ENCODE assay signal across 9 cellular contexts in the genomic region with DNA sequence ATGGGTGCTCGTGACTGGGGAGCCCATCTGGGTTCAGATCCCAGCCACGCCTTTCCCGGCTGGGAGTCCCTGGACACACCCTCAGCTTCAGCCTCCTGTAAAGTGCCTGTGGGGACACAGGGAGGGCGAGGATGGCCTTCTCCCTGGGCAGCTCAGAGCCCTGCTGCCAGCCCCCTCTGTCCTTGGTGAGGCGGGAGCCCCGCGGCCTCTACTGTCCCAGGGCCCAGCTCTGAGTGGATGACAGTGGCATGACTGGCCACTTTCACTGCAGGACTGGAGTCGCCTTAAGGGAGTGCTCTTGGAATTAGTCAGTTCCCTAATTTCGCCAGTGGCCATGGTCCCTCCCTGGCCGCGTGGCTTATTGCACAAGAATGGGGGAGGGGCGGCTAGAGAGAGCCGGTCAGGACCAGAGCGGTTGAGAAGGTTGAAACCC. TPM values are rescaled to one million over a fixed set of nuclear protein-coding genes. Genes with fewer than 3 reads are reported as not detected.
A peak's percentile ranks its signal among the peaks of the same experiment; 100 is the strongest.
DNase-seq lines count a peak whose midpoint lies in the region; ATAC-seq, FAIRE-seq and TF ChIP-seq lines count a peak whose summit lies in the region.
"Had no signal": no experiment of that assay in that cellular context is flagged by ENCODE, and none has a peak within 500 bp of the region (broad histone marks: within the 10 kb centered on the region; RNA-seq: fewer than 3 reads in every experiment).

No MANE protein-coding gene starts in this region.

- H3K4me1 ChIP-seq in HepG2 (ENCODE audit: insufficient read depth, low read length) (peaks cover 73% of the 10 kb centered on the region), tibial nerve (peaks cover 0 to 72% (median 55%) of the 10 kb centered on the region in 4 donors)

- TF ChIP-seq POLR2A in HepG2 (IDR thresholded peaks at IDR 0.05; ENCODE audit: insufficient read depth in 1 of 2, low read depth in 2 of 2, low read length in 2 of 2): no peak
- no peak for TF ChIP-seq POLR2A in tibial nerve (IDR thresholded peaks at IDR 0.05)

- no peak overlapping the region for H3K4me2 ChIP-seq in HepG2 (ENCODE audit: low read depth, low read length)

- no TSS peak for BruUV-seq in HepG2 (replicated peaks; lab: Mats Ljungman, UMichigan)

- H4K20me1 ChIP-seq in HepG2 (ENCODE audit: insufficient read depth, low read length): peaks cover 37% of the 10 kb centered on the region; the same call in 1 of the 2 replicates

- H3K9ac ChIP-seq in HepG2 (ENCODE audit: insufficient read depth, low read depth, low read length): no peak overlapping the region
- H3K9ac ChIP-seq: parathyroid adenoma had no signal

- TF ChIP-seq EP300 in HepG2 (IDR thresholded peaks at IDR 0.05; ENCODE audit: low read depth in 2 of 2, low read length in 2 of 2): no peak
- no peak for TF ChIP-seq EP300 in HepG2 (CRISPR knock-in tag; IDR thresholded peaks at IDR 0.05; ENCODE audit: borderline replicate concordance)
- peak in 1 of 2 donors; percentile 84 for TF ChIP-seq EP300 in tibial nerve (IDR thresholded peaks at IDR 0.05)

- CTCF ChIA-PET in HepG2 (lab: Yijun Ruan, JAX; ENCODE audit: low intra/inter-chr PET ratio, low total read pairs): no interaction called here

- ATAC-seq in HepG2: peak; percentile 5
- ATAC-seq in HG03139 (IDR thresholded peaks at IDR 0.05; ENCODE audit: unreplicated experiment): no peak
- ATAC-seq in HG03442 (IDR thresholded peaks at IDR 0.05; ENCODE audit: unreplicated experiment): no peak
- ATAC-seq in HG02970 (IDR thresholded peaks at IDR 0.05; ENCODE audit: low FRiP score, unreplicated experiment): no peak

- WGBS in HepG2 (ENCODE audit: low lambda C conversion rate): 75% methylated on average over 6 of the region's 14 CpGs
- 47 to 59% methylated on average over 10 to 13 of the region's 14 CpGs for WGBS in tibial nerve, 2 donors

- no peaks in the 10 kb centered on the region for H3K9me3 ChIP-seq in HepG2 (ENCODE audit: low read length)
- H3K9me3 ChIP-seq in tibial nerve: no peaks in the 10 kb centered on the region

- peaks cover 49% of the 10 kb centered on the region for H3K79me2 ChIP-seq in HepG2 (ENCODE audit: insufficient read depth, low read length)

- intact Hi-C loops in HepG2 (cut with micrococcal nuclease; ENCODE audit: unreplicated experiment): no loop called here

- POLR2A ChIA-PET in HepG2 (lab: Yijun Ruan, JAX): interaction anchor here (0.9 kb wide), 1 partner anchor 72 kb away, joined by 3 read pairs; no protein-coding TSS in a partner anchor

- peak; percentile 81 for DNase-seq in M059J (ENCODE audit: low read depth)
- peak; percentile 57 to 81 for DNase-seq in cardiac fibroblast (ENCODE audit: low read depth in 2 of 2)
- DNase-seq in HepG2 (ENCODE audit: low spot score): peak; percentile 30
- DNase-seq in tibial nerve (ENCODE audit: low spot score in 2 of 2): peak; percentile 64 to 87
- DNase-seq in stimulated activated CD4-positive, alpha-beta T cell treated with anti-CD3 and anti-CD28 coated beads, Interleukin-2, amount 100 ng/mL, for 24 hours: no peak

- H3K27me3 ChIP-seq in HepG2 (ENCODE audit: control insufficient read depth in 1 of 2, insufficient read depth in 2 of 2, low read length in 2 of 2) (no peaks in the 10 kb centered on the region), tibial nerve (no peaks in the 10 kb centered on the region)

- no peak for TF ChIP-seq CTCF in cardiac fibroblast (IDR thresholded peaks at IDR 0.05; ENCODE audit: low read depth, low read length)
- no peak for TF ChIP-seq CTCF in HepG2 (CRISPR knock-in tag; IDR thresholded peaks at IDR 0.05)
- peak in 1 of 5 experiments; percentile 25 for TF ChIP-seq CTCF in tibial nerve (IDR thresholded peaks at IDR 0.05)

- H2AFZ ChIP-seq in HepG2 (ENCODE audit: low read length): no peak overlapping the region
- H2AFZ ChIP-seq: parathyroid adenoma had no signal

- H3K4me3 ChIP-seq in cardiac fibroblast (replicated peaks in 1 of 2; ENCODE audit: low read depth in 2 of 2, low read length in 2 of 2): peak overlapping the region; percentile 29 to 92
- H3K4me3 ChIP-seq in HepG2 (replicated peaks in 1 of 3; ENCODE audit: insufficient read depth in 1 of 3, low read depth in 2 of 3, low read length in 3 of 3): no peak overlapping the region; a peak in 1 of 6 replicates
- H3K4me3 ChIP-seq in tibial nerve: peak overlapping the region in 2 of 4 donors; percentile 36 to 100

- no peak for TF ChIP-seq RAD21 in HepG2 (CRISPR knock-in tag; IDR thresholded peaks at IDR 0.05)

- H3K27ac ChIP-seq in HepG2 (ENCODE audit: extremely low read length, insufficient read depth, low read length) (peak overlapping the region; percentile 9), tibial nerve (peak overlapping the region; percentile 63 to 99 (median 99))
- H3K27ac ChIP-seq: parathyroid adenoma had no signal

- FAIRE-seq in HepG2 (lab: Jason Lieb, UNC): no peak

- in situ Hi-C loops in HepG2 (cut with HindIII; ENCODE audit: extremely low pct_ligation_motif_present, low pct_unique_long_range_greater_than_20kb): no loop called here

- peaks cover 6 to 14% of the 10 kb centered on the region in 2 experiments; a peak in 3 of 5 replicates for H3K36me3 ChIP-seq in HepG2 (replicated peaks in 1 of 2; ENCODE audit: control insufficient read depth in 1 of 2, insufficient read depth in 2 of 2, low read length in 2 of 2)
- H3K36me3 ChIP-seq in tibial nerve: peaks cover 0 to 41% (median 0%) of the 10 kb centered on the region in 3 donors

RNA-seq across cellular contexts. Expression of gene BRI3, which starts 4.6 kb away (rescaled TPM):
- 31.6 and 37.5 TPM in 2 replicates for total RNA-seq in M059J (2014; rRNA removed; shearing (Covaris generic))
- total RNA-seq in HepG2 (2016; rRNA removed; fragmentation: Illumina TruSeq; extraction: Trizol) (37.2 and 54.0 TPM in 2 replicates), tibial nerve (10 to 100 TPM; 33.5 to 69.0 (median 44.3) TPM)
- total RNA-seq in HepG2 (2016; cell fraction: cytosol; rRNA removed; fragmentation: Illumina TruSeq; extraction: Trizol; ENCODE audit: low read depth): 362 and 379 TPM in 2 replicates
- total RNA-seq in HepG2 (2016; cell fraction: insoluble cytoplasmic fraction; rRNA removed; fragmentation: Illumina TruSeq; extraction: Trizol): 32.4 and 58.8 TPM in 2 replicates
- total RNA-seq in HepG2 (2016; cell fraction: membrane; rRNA removed; fragmentation: Illumina TruSeq; extraction: Trizol): 234 and 253 TPM in 2 replicates
- 25.6 and 29.4 TPM in 2 replicates for total RNA-seq in HepG2 (2016; cell fraction: nucleus; rRNA removed; fragmentation: Illumina TruSeq; extraction: Trizol)
- polyA plus RNA-seq in HepG2 (2011; rRNA removed): 103 and 113 TPM in 2 replicates
- 80.0 TPM in 2 replicates for polyA plus RNA-seq in HepG2 (2011; cell fraction: cytosol; rRNA removed)
- polyA plus RNA-seq in HepG2 (2011; cell fraction: nucleus; rRNA removed): 27.5 and 33.8 TPM in 2 replicates
- polyA plus RNA-seq in HepG2 (2012): 83.2 and 95.1 TPM in 2 replicates
- polyA plus RNA-seq in HepG2 (2016; cell fraction: cytosol; fragmentation: Illumina TruSeq; extraction: Trizol; ENCODE audit: low read depth): 889 and 952 TPM in 2 replicates
- polyA plus RNA-seq in HepG2 (2016; cell fraction: insoluble cytoplasmic fraction; fragmentation: Illumina TruSeq; extraction: Trizol; ENCODE audit: low read depth): 61.2 and 81.9 TPM in 2 replicates
- 488 and 495 TPM in 2 replicates for polyA plus RNA-seq in HepG2 (2016; cell fraction: membrane; fragmentation: Illumina TruSeq; extraction: Trizol; ENCODE audit: low read depth)
- polyA plus RNA-seq in HepG2 (2016; cell fraction: nucleus; fragmentation: Illumina TruSeq; extraction: Trizol; ENCODE audit: insufficient read depth, low read depth): 59.1 and 78.9 TPM in 2 replicates
- polyA minus RNA-seq in HepG2 (2011; rRNA and poly(A)+ RNA removed; ENCODE audit: low replicate concordance): 61.6 and 63.3 TPM in 2 replicates
- 27.4 and 34.8 TPM in 2 replicates for polyA minus RNA-seq in HepG2 (2011; cell fraction: cytosol; rRNA and poly(A)+ RNA removed)
- polyA minus RNA-seq in HepG2 (2011; cell fraction: nucleus; rRNA and poly(A)+ RNA removed): 22.8 and 23.6 TPM in 2 replicates

RNA-seq across cellular contexts. Expression of gene TECPR1, which starts 34.1 kb away (rescaled TPM):
- 16.8 and 23.1 TPM in 2 replicates for total RNA-seq in M059J (2014; rRNA removed; shearing (Covaris generic))
- total RNA-seq in HepG2 (2016; rRNA removed; fragmentation: Illumina TruSeq; extraction: Trizol): 6.3 and 8.3 TPM in 2 replicates
- total RNA-seq in HepG2 (2016; cell fraction: cytosol; rRNA removed; fragmentation: Illumina TruSeq; extraction: Trizol; ENCODE audit: low read depth): 1.5 and 2.3 TPM in 2 replicates
- 5.7 and 9.5 TPM in 2 replicates for total RNA-seq in HepG2 (2016; cell fraction: insoluble cytoplasmic fraction; rRNA removed; fragmentation: Illumina TruSeq; extraction: Trizol)
- total RNA-seq in HepG2 (2016; cell fraction: membrane; rRNA removed; fragmentation: Illumina TruSeq; extraction: Trizol): 2.0 and 2.8 TPM in 2 replicates
- total RNA-seq in HepG2 (2016; cell fraction: nucleus; rRNA removed; fragmentation: Illumina TruSeq; extraction: Trizol): 10.0 and 10.5 TPM in 2 replicates
- 2.3 and 2.5 TPM in 2 replicates for polyA plus RNA-seq in HepG2 (2011; rRNA removed)
- 1.4 and 2.3 TPM in 2 replicates for polyA plus RNA-seq in HepG2 (2011; cell fraction: cytosol; rRNA removed)
- 15.9 and 17.4 TPM in 2 replicates for polyA plus RNA-seq in HepG2 (2011; cell fraction: nucleus; rRNA removed)
- polyA plus RNA-seq in HepG2 (2012): 4.7 and 7.6 TPM in 2 replicates
- polyA plus RNA-seq in HepG2 (2016; cell fraction: cytosol; fragmentation: Illumina TruSeq; extraction: Trizol; ENCODE audit: low read depth): 0.37 and 0.40 TPM in 2 replicates
- 2.7 and 2.9 TPM in 2 replicates for polyA plus RNA-seq in HepG2 (2016; cell fraction: insoluble cytoplasmic fraction; fragmentation: Illumina TruSeq; extraction: Trizol; ENCODE audit: low read depth)
- polyA plus RNA-seq in HepG2 (2016; cell fraction: membrane; fragmentation: Illumina TruSeq; extraction: Trizol; ENCODE audit: low read depth): 0.61 and 0.71 TPM in 2 replicates
- 15.6 and 16.9 TPM in 2 replicates for polyA plus RNA-seq in HepG2 (2016; cell fraction: nucleus; fragmentation: Illumina TruSeq; extraction: Trizol; ENCODE audit: insufficient read depth, low read depth)
- 2.3 and 6.5 TPM in 2 replicates for polyA minus RNA-seq in HepG2 (2011; rRNA and poly(A)+ RNA removed; ENCODE audit: low replicate concordance)
- 2.5 and 4.0 TPM in 2 replicates for polyA minus RNA-seq in HepG2 (2011; cell fraction: cytosol; rRNA and poly(A)+ RNA removed)
- 5.9 and 7.1 TPM in 2 replicates for polyA minus RNA-seq in HepG2 (2011; cell fraction: nucleus; rRNA and poly(A)+ RNA removed)
- total RNA-seq in tibial nerve: 10 to 100 TPM; 30.8 to 72.6 (median 41.2) TPM

Comparison
In these comparisons a context has a peak if more than half of its experiments do, and no peak if none do; other contexts are left out.
1. DNase-seq: peak in M059J (single experiment), cardiac fibroblast (2 of 2), HepG2 (single experiment) and tibial nerve (2 of 2); none in stimulated activated CD4-positive, alpha-beta T cell treated with anti-CD3 and anti-CD28 coated beads, Interleukin-2, amount 100 ng/mL, for 24 hours (0 of 2).
2. H3K4me3 ChIP-seq: peak in cardiac fibroblast (2 of 2); none in HepG2 (0 of 3).